In genomic region chr13:80814541-80814940, GRCh38 we compare ENCODE assay signal across 32 cellular contexts.
DNase-seq lines count a peak whose midpoint lies in the region; ATAC-seq, FAIRE-seq and TF ChIP-seq lines count a peak whose summit lies in the region.
"Had no signal": no experiment of that assay in that cellular context is flagged by ENCODE, and none has a peak within 500 bp of the region (broad histone marks: within the 10 kb centered on the region; RNA-seq: fewer than 3 reads in every experiment).

No MANE protein-coding gene starts in this region.

- H3K27me3 ChIP-seq in adipocyte (replicated peaks; ENCODE audit: control insufficient read depth, insufficient read depth, low read length) (no peaks in the 10 kb centered on the region), left ventricle myocardium inferior (ENCODE audit: low read depth) (no peaks in the 10 kb centered on the region)
- H3K27me3 ChIP-seq: ascending aorta, ovary, thyroid gland had no signal

- FAIRE-seq in endometrium (lab: Jason Lieb, UNC): peak; percentile 99
- FAIRE-seq in urothelium cell line (lab: Jason Lieb, UNC): no peak
- FAIRE-seq: TTC549 had no signal

- H3K4me3 ChIP-seq in adipocyte (ENCODE audit: low read length): no peak overlapping the region
- H3K4me3 ChIP-seq in left ventricle myocardium inferior: no peak overlapping the region
- H3K4me3 ChIP-seq: ascending aorta, lung, ovary, thyroid gland had no signal

- peaks cover 39% of the 10 kb centered on the region for H3K9me3 ChIP-seq in adipocyte (ENCODE audit: control insufficient read depth, low read length)
- peaks cover 33% of the 10 kb centered on the region for H3K9me3 ChIP-seq in left ventricle myocardium inferior (replicated peaks)
- H3K9me3 ChIP-seq: ovary, SK-N-SH, thyroid gland had no signal

- H3K4me1 ChIP-seq in adipocyte (ENCODE audit: control insufficient read depth, insufficient read depth, low read length) (no peaks in the 10 kb centered on the region), left ventricle myocardium inferior (peaks cover 9% of the 10 kb centered on the region)
- H3K4me1 ChIP-seq: ascending aorta, thyroid gland had no signal

- no peak for TF ChIP-seq CTCF in left ventricle myocardium inferior (IDR thresholded peaks at IDR 0.05; ENCODE audit: borderline replicate concordance)

- ATAC-seq in sciatic nerve: peak; percentile 94
- ATAC-seq: activated CD8-positive, alpha-beta memory T cell treated with anti-CD3 and anti-CD28 coated beads, Interleukin-2, amount 10 ng/mL, durations not matched to agents 7 days and 5 days; activated T-cell treated with anti-CD3 and anti-CD28 coated beads, Interleukin-2, amount 50 U/mL, for 4 hours; natural killer cell treated with Interleukin-12 subunit alpha and Interleukin-12 subunit beta and Interleukin-15 and Interleukin-18, amount 100 ng/mL, for 72 hours; PC-3; stimulated activated naive CD8-positive, alpha-beta T cell treated with anti-CD3 and anti-CD28 coated beads, Interleukin-15, amount 100 ng/mL, for 72 hours had no signal

- peak overlapping the region; percentile 62 for H3K27ac ChIP-seq in left ventricle myocardium inferior (replicated peaks)
- H3K27ac ChIP-seq: ascending aorta, ovary, thyroid gland had no signal

- intact Hi-C loops in left ventricle myocardium inferior (cut with micrococcal nuclease): no loop called here
- intact Hi-C loops in sciatic nerve (cut with DNase I): no loop called here

- DNase-seq in adipocyte (ENCODE audit: low read depth) (peak; percentile 3), left ventricle myocardium inferior (no peak), sciatic nerve (ENCODE audit: low spot score) (no peak), urothelium cell line (ENCODE audit: low spot score) (no peak), dedifferentiated amniotic fluid mesenchymal stem cell (ENCODE audit: extremely low spot score) (no peak), OCI-M2 (lab: John Stamatoyannopoulos, UW; ENCODE audit: unreplicated experiment) (no peak)
- DNase-seq: ACHN; activated CD4-positive, alpha-beta T cell treated with anti-CD3 and anti-CD28 coated beads, Interleukin-2, amount 50 U/mL, for 4 hours; activated CD4-positive, CD25-positive, alpha-beta regulatory T cell; activated CD8-positive, alpha-beta memory T cell treated with anti-CD3 and anti-CD28 coated beads, Interleukin-2, amount 10 ng/mL, durations not matched to agents 7 days and 5 days; activated gamma-delta T cell treated with Interleukin-2 at 50 U/mL for 16 hours; activated naive CD8-positive, alpha-beta T cell treated with anti-CD3 and anti-CD28 coated beads, Interleukin-2, amount 10 ng/mL, durations not matched to agents 7 days and 5 days; activated T-cell treated with anti-CD3 and anti-CD28 coated beads, Interleukin-2, amount 50 U/mL, for 4 hours; CD8-positive, alpha-beta memory T cell; cerebellar nuclear complex; DMS 273 treated with DMSO at 0.1 percent for 48 hours; GOT3; kidney; NCI-H1048; NCI-H524 treated with DMSO at 0.1 percent for 48 hours; ovary; PC-3; SK-N-SH; stimulated activated CD4-positive, alpha-beta T cell treated with anti-CD3 and anti-CD28 coated beads, Interleukin-12 subunit alpha, Interleukin-12 subunit beta, amount 100 ng/mL, for 4 hours; stimulated activated CD4-positive, alpha-beta T cell treated with anti-CD3 and anti-CD28 coated beads, Interleukin-2, amount 100 ng/mL, for 48 hours; stimulated activated naive CD8-positive, alpha-beta T cell treated with anti-CD3 and anti-CD28 coated beads, Interleukin-15, amount 100 ng/mL, for 72 hours; thyroid gland had no signal

- H3K9ac ChIP-seq in adipocyte (ENCODE audit: low read length): no peak overlapping the region
- H3K9ac ChIP-seq: SK-N-SH had no signal

- no peaks in the 10 kb centered on the region for H3K36me3 ChIP-seq in adipocyte (ENCODE audit: control insufficient read depth, insufficient read depth, low read length, severe bottlenecking)
- H3K36me3 ChIP-seq in left ventricle myocardium inferior: no peaks in the 10 kb centered on the region
- H3K36me3 ChIP-seq: ascending aorta, ovary, thyroid gland had no signal
